ENCODE assay signal across 8 cellular contexts in the genomic region with DNA sequence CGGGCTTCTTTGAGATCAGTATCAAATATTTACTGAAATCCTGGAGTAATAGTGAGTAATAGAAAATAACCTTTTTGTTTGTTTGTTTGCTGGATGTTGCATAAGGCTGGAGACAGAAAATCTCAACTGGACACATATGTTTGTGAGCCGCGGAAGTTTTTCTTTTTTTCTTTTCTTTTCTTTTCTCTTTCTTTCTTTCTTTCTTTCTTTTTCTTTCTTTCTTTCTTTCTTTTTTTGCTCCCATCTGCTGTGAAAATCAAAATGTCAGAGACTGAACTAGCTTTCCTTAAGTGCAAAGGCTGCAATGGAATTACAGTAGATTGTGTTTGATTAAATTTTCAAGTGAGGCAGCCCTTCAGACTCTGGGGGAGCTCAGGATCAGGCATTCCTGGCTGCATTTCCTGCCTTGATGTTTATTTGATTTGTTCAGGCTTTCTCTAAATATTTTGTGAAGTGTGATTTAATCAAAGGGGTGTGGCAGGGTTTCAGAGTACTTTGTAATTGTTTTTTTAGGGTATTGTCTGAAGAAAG. TPM values are rescaled to one million over a fixed set of nuclear protein-coding genes. Genes with fewer than 3 reads are reported as not detected.
DNase-seq lines count a peak whose midpoint lies in the region; ATAC-seq, FAIRE-seq and TF ChIP-seq lines count a peak whose summit lies in the region.

No MANE protein-coding gene starts in this region.

- 0 out of 2 replicates have a peak overlapping the region, but pooled peaks have one; percentile 32 for H3K4me2 ChIP-seq in K562 (ENCODE audit: insufficient read depth, low read length)
- H3K4me2 ChIP-seq in mesenchymal stem cell (ENCODE audit: low read length, poor library complexity, severe bottlenecking): peak overlapping the region; percentile 91

- no peak overlapping the region for H3K4ac ChIP-seq in mesenchymal stem cell (ENCODE audit: low read depth in 1 of 2, low read length in 2 of 2)

- no peaks in the 10 kb centered on the region for H3K9me3 Mint-ChIP-seq in stimulated activated naive CD8-positive, alpha-beta T cell treated with anti-CD3 and anti-CD28 coated beads, Interleukin-15, Interleukin-2, amounts not matched to agents 100 ng/mL and 50 ng/mL, for 24 hours

- no peak for TF ChIP-seq RAD21 in K562 (CRISPR knock-in tag; conservative IDR thresholded peaks at IDR 0.05 in 1 of 2, IDR thresholded peaks at IDR 0.05 in 1 of 2)

- no peak overlapping the region for H4K91ac ChIP-seq in mesenchymal stem cell (ENCODE audit: low read length)

- H2AFZ ChIP-seq in K562 (ENCODE audit: low read depth, low read length) (no peak overlapping the region), mesenchymal stem cell (ENCODE audit: low read depth, low read length) (no peak overlapping the region)

- H3K36me3 Mint-ChIP-seq in stimulated activated naive CD8-positive, alpha-beta T cell treated with anti-CD3 and anti-CD28 coated beads, Interleukin-15, Interleukin-2, amounts not matched to agents 100 ng/mL and 50 ng/mL, for 24 hours (ENCODE audit: low read depth): no peaks in the 10 kb centered on the region

- in situ Hi-C loops in K562 (cut with MboI): loop anchor here (10.0 kb wide), 1 partner anchor 533 kb away; no protein-coding TSS in a partner anchor

- H2BK120ac ChIP-seq in mesenchymal stem cell (ENCODE audit: low read depth, low read length): no peak overlapping the region

- no peaks in the 10 kb centered on the region for H4K20me1 ChIP-seq in K562 (replicated peaks; ENCODE audit: control insufficient read depth, insufficient read depth, low read length)

- no peaks in the 10 kb centered on the region for H3K79me2 ChIP-seq in K562 (ENCODE audit: control insufficient read depth, insufficient read depth, low read length)

- no peaks in the 10 kb centered on the region for H3K79me1 ChIP-seq in mesenchymal stem cell (replicated peaks; ENCODE audit: low read length, poor library complexity, severe bottlenecking)

- no peak overlapping the region for H4K8ac ChIP-seq in mesenchymal stem cell (ENCODE audit: low read length)

- H3K27ac ChIP-seq in K562 (ENCODE audit: extremely low read depth, low read depth, low read length): no peak overlapping the region
- no peak overlapping the region for H3K27ac ChIP-seq in mesenchymal stem cell (ENCODE audit: low read length, poor library complexity, severe bottlenecking)

- no peaks in the 10 kb centered on the region for H3K9me1 ChIP-seq in K562 (ENCODE audit: control insufficient read depth, insufficient read depth, low read length)

- H2BK5ac ChIP-seq in mesenchymal stem cell (ENCODE audit: low read depth, low read length, poor library complexity, severe bottlenecking): no peak overlapping the region

- no peak for TF ChIP-seq POLR2A in K562 (conservative IDR thresholded peaks at IDR 0.05)

- H2BK12ac ChIP-seq in mesenchymal stem cell (ENCODE audit: low read length in 2 of 2): no peak overlapping the region

- peaks cover 24% of the 10 kb centered on the region for H3K4me1 Mint-ChIP-seq in stimulated activated naive CD8-positive, alpha-beta T cell treated with anti-CD3 and anti-CD28 coated beads, Interleukin-15, Interleukin-2, amounts not matched to agents 100 ng/mL and 50 ng/mL, for 24 hours (ENCODE audit: low read depth)

- no peak overlapping the region for H3K4me3 ChIP-seq in K562
- H3K4me3 ChIP-seq in mesenchymal stem cell (ENCODE audit: insufficient read depth in 1 of 2, low read depth in 1 of 2, low read length in 2 of 2): peak overlapping the region; percentile 66 to 85

- intact Hi-C loops in K562 (cut with micrococcal nuclease): no loop called here

- TF ChIP-seq CTCF in K562 (IDR thresholded peaks at IDR 0.05 in 2 of 3, conservative IDR thresholded peaks at IDR 0.05 in 1 of 3; ENCODE audit: insufficient read depth in 2 of 3, low read depth in 1 of 3, low read length in 3 of 3): no peak

- BruUV-seq in K562 (replicated peaks; lab: Mats Ljungman, UMichigan): no TSS peak

- H3K9ac ChIP-seq in K562 (ENCODE audit: insufficient read depth in 1 of 2, low read depth in 2 of 2, low read length in 2 of 2): no peak overlapping the region
- peak overlapping the region; percentile 78 for H3K9ac ChIP-seq in mesenchymal stem cell (ENCODE audit: low read length)

- H3K27ac Mint-ChIP-seq in stimulated activated naive CD8-positive, alpha-beta T cell treated with anti-CD3 and anti-CD28 coated beads, Interleukin-15, Interleukin-2, amounts not matched to agents 100 ng/mL and 50 ng/mL, for 24 hours: peak overlapping the region; percentile 8

- H3K9me3 ChIP-seq in K562 (replicated peaks; ENCODE audit: control insufficient read depth, insufficient read depth, low read depth, low read length) (no peaks in the 10 kb centered on the region), mesenchymal stem cell (ENCODE audit: control insufficient read depth, low read length) (no peaks in the 10 kb centered on the region)

- no peak overlapping the region for H3K23ac ChIP-seq in mesenchymal stem cell (ENCODE audit: low read length in 2 of 2)

- H3K27me3 ChIP-seq in K562 (ENCODE audit: control insufficient read depth in 2 of 2, insufficient read depth in 2 of 2, low read length in 2 of 2) (peaks cover 4 to 11% of the 10 kb centered on the region in 2 experiments; a peak in 4 of 5 replicates), mesenchymal stem cell (ENCODE audit: control insufficient read depth in 1 of 2, insufficient read depth in 1 of 2, low read length in 2 of 2) (no peaks in the 10 kb centered on the region)

- peak overlapping the region; percentile 19 for H2BK15ac ChIP-seq in mesenchymal stem cell (ENCODE audit: low read depth, poor library complexity, severe bottlenecking)

- no peak for TF ChIP-seq EP300 in K562 (IDR thresholded peaks at IDR 0.05; ENCODE audit: low read length)

- no peak overlapping the region for H3K18ac ChIP-seq in mesenchymal stem cell (ENCODE audit: low read depth in 1 of 2, low read length in 2 of 2)

- H2AK5ac ChIP-seq in mesenchymal stem cell (ENCODE audit: low read length, severe bottlenecking): no peak overlapping the region

- ATAC-seq in stimulated activated naive CD8-positive, alpha-beta T cell treated with anti-CD3 and anti-CD28 coated beads, Interleukin-15, Interleukin-2, amounts not matched to agents 100 U/mL and 50 U/mL, for 24 hours: no peak
- no peak for ATAC-seq in K562

- H3K14ac ChIP-seq in mesenchymal stem cell (ENCODE audit: low read length in 2 of 2): no peak overlapping the region

- no peaks in the 10 kb centered on the region for H3K36me3 ChIP-seq in K562 (ENCODE audit: control insufficient read depth, insufficient read depth, low read length)
- H3K36me3 ChIP-seq in mesenchymal stem cell (ENCODE audit: control insufficient read depth in 1 of 2, insufficient read depth in 2 of 2, low read depth in 1 of 2, low read length in 2 of 2): no peaks in the 10 kb centered on the region

- H3K4me1 ChIP-seq in K562 (replicated peaks in 1 of 2; ENCODE audit: control insufficient read depth in 2 of 2, insufficient read depth in 2 of 2, low read length in 2 of 2) (peaks cover 0 to 9% of the 10 kb centered on the region in 2 experiments; a peak in 2 of 5 replicates), mesenchymal stem cell (ENCODE audit: control insufficient read depth, insufficient read depth, low read depth, low read length) (peaks cover 4% of the 10 kb centered on the region)

- FAIRE-seq in K562 (lab: Jason Lieb, UNC): no peak

- peak overlapping the region; percentile 84 for H3K4me3 Mint-ChIP-seq in stimulated activated naive CD8-positive, alpha-beta T cell treated with anti-CD3 and anti-CD28 coated beads, Interleukin-15, Interleukin-2, amounts not matched to agents 100 ng/mL and 50 ng/mL, for 24 hours

- POLR2A ChIA-PET in K562 (lab: Yijun Ruan, JAX): no interaction called here

- WGBS in K562 (ENCODE audit: insufficient coverage, low coverage, missing lambda C conversion rate): 50% methylated on average over 2 of the region's 3 CpGs
- WGBS in mesenchymal stem cell: 48% methylated on average over 3 of the region's 3 CpGs

- CTCF ChIA-PET in K562 (lab: Yijun Ruan, JAX; ENCODE audit: low intra/inter-chr PET ratio): no interaction called here

- DNase-seq in stimulated activated naive CD8-positive, alpha-beta T cell treated with anti-CD3 and anti-CD28 coated beads, Interleukin-15, Interleukin-2, amounts not matched to agents 100 U/mL and 50 U/mL, for 24 hours: no peak
- no peak for DNase-seq in K562 (ENCODE audit: extremely low read depth in 1 of 4, low spot score in 3 of 4)
- DNase-seq in mesenchymal stem cell: no peak
- no peak for DNase-seq in EL
- DNase-seq in HuH-7 (ENCODE audit: low spot score): no peak
- DNase-seq in DMS153 (lab: John Stamatoyannopoulos, UW): no peak
- no peak for DNase-seq in DMS53 treated with DMSO at 0.1 percent for 48 hours (lab: John Stamatoyannopoulos, UW; ENCODE audit: unreplicated experiment)

- H3K27me3 Mint-ChIP-seq in stimulated activated naive CD8-positive, alpha-beta T cell treated with anti-CD3 and anti-CD28 coated beads, Interleukin-15, Interleukin-2, amounts not matched to agents 100 ng/mL and 50 ng/mL, for 24 hours: peaks cover 34% of the 10 kb centered on the region

TF ChIP-seq in K562, 482 proteins besides CTCF, POLR2A, EP300 and RAD21:
- no peak for TF ChIP-seq MAX (CRISPR knock-in tag; IDR thresholded peaks at IDR 0.05)

RNA-seq across cellular contexts. Expression of gene FRY, which starts 0.3 kb away (rescaled TPM):
- not detected in 2 replicates for total RNA-seq in K562 (2011; cell fraction: chromatin; rRNA removed; ENCODE audit: low replicate concordance)
- total RNA-seq in K562 (2011; cell fraction: nucleolus; rRNA removed): not detected in 2 replicates
- not detected in 2 replicates for total RNA-seq in K562 (2011; cell fraction: nucleoplasm; rRNA removed)
- total RNA-seq in K562 (2014; rRNA removed): not detected in 2 replicates
- not detected in 2 replicates for total RNA-seq in K562 (2014; rRNA removed; fragmentation: Illumina TruSeq; extraction: Trizol)
- 0.07 TPM in 1 of 2 replicates, not detected in the other for total RNA-seq in K562 (2015; rRNA removed; fragmentation: Illumina TruSeq; extraction: Trizol)
- 0.09 and 0.20 TPM in 2 replicates for total RNA-seq in K562 (2021)
- 0.13 and 0.30 TPM in 2 replicates for polyA plus RNA-seq in K562 (2011; rRNA removed)
- polyA plus RNA-seq in K562 (2011; cell fraction: cytosol; rRNA removed): under 0.01 and 0.04 TPM in 2 replicates
- 0.18 and 0.37 TPM in 2 replicates for polyA plus RNA-seq in K562 (2011; cell fraction: nucleus; rRNA removed)
- 0.10 and 0.12 TPM in 2 replicates for polyA plus RNA-seq in K562 (2012)
- polyA plus RNA-seq in K562 (2014; fragmentation: Illumina TruSeq; extraction: Trizol): 0.01 and 0.22 TPM in 2 replicates
- under 1 TPM; 0.03 to 0.31 TPM for polyA plus RNA-seq in K562 (2014; fragmentation: Nextera tagmentation; extraction: Ambion mirVana)
- polyA plus RNA-seq in K562 (2014; rRNA removed): under 0.01 TPM in 1 of 2 replicates, not detected in the other
- polyA minus RNA-seq in K562 (2011; rRNA and poly(A)+ RNA removed): 0.04 TPM in 1 of 2 replicates, not detected in the other
- polyA minus RNA-seq in K562 (2011; cell fraction: cytosol; rRNA and poly(A)+ RNA removed): not detected in 2 replicates
- not detected in 2 replicates for polyA minus RNA-seq in K562 (2011; cell fraction: nucleus; rRNA and poly(A)+ RNA removed)
- polyA plus RNA-seq in mesenchymal stem cell (2013, experiment 1 of 2): 6.9 TPM
- polyA plus RNA-seq in mesenchymal stem cell (2013, experiment 2 of 2): 5.3 TPM
